Comparison of ENCODE assay signal across 11 cellular contexts in genomic region chr11:68011046-68011943, GRCh38. TPM values are rescaled to one million over a fixed set of nuclear protein-coding genes. Genes with fewer than 3 reads are reported as not detected.
DNase-seq lines count a peak whose midpoint lies in the region; ATAC-seq, FAIRE-seq and TF ChIP-seq lines count a peak whose summit lies in the region.
"Had no signal": no experiment of that assay in that cellular context is flagged by ENCODE, and none has a peak within 500 bp of the region (broad histone marks: within the 10 kb centered on the region; RNA-seq: fewer than 3 reads in every experiment).

No MANE protein-coding gene starts in this region.

- no TSS peak for BruUV-seq in K562 (replicated peaks; lab: Mats Ljungman, UMichigan)

- peak overlapping the region; percentile 54 for H3K4me3 ChIP-seq in MG63
- H3K4me3 ChIP-seq in K562: no peak overlapping the region
- peak overlapping the region; percentile 46 for H3K4me3 ChIP-seq in suprapubic skin

- POLR2A ChIA-PET in K562 (lab: Yijun Ruan, JAX): interaction anchor here (1.2 to 1.3 kb wide), 4 partner anchors 11 to 18 kb away, joined by 3 to 6 read pairs (median 3); no protein-coding TSS in a partner anchor

- no peak for ATAC-seq in K562

- no peak overlapping the region for H3K27ac ChIP-seq in K562 (ENCODE audit: extremely low read depth, low read depth, low read length)
- H3K27ac ChIP-seq in suprapubic skin: peak overlapping the region; percentile 88

- FAIRE-seq in K562 (lab: Jason Lieb, UNC): no peak

- peak overlapping the region; percentile 79 for H3K27ac Mint-ChIP-seq in mesothelial cell of epicardium
- H3K27ac Mint-ChIP-seq: activated B cell treated with CpG ODN at 0.5 μM for 24 hours had no signal

- H3K36me3 ChIP-seq in MG63: peaks cover 7% of the 10 kb centered on the region
- H3K36me3 ChIP-seq in K562 (ENCODE audit: control insufficient read depth, insufficient read depth, low read length): no peaks in the 10 kb centered on the region
- H3K36me3 ChIP-seq in suprapubic skin: no peaks in the 10 kb centered on the region

- H2AFZ ChIP-seq in K562 (ENCODE audit: low read depth, low read length): no peak overlapping the region

- H3K9ac ChIP-seq in K562 (ENCODE audit: insufficient read depth in 1 of 2, low read depth in 2 of 2, low read length in 2 of 2): peak overlapping the region in 1 of 2 experiments; percentile 14; a peak in 1 of 4 replicates

- no peaks in the 10 kb centered on the region for H3K9me3 Mint-ChIP-seq in mesothelial cell of epicardium
- H3K9me3 Mint-ChIP-seq: activated B cell treated with CpG ODN at 0.5 μM for 24 hours had no signal

- no peaks in the 10 kb centered on the region for H3K36me3 Mint-ChIP-seq in mesothelial cell of epicardium

- CTCF ChIA-PET in K562 (lab: Yijun Ruan, JAX; ENCODE audit: low intra/inter-chr PET ratio): no interaction called here

- TF ChIP-seq RAD21 in K562 (CRISPR knock-in tag; conservative IDR thresholded peaks at IDR 0.05 in 1 of 2, IDR thresholded peaks at IDR 0.05 in 1 of 2): no peak

- peaks cover 45% of the 10 kb centered on the region for H3K4me1 Mint-ChIP-seq in mesothelial cell of epicardium

- in situ Hi-C loops in K562 (cut with MboI): no loop called here

- H3K4me2 ChIP-seq in K562 (ENCODE audit: insufficient read depth, low read length): no peak overlapping the region

- intact Hi-C loops in K562 (cut with micrococcal nuclease): no loop called here

- H3K9me1 ChIP-seq in K562 (ENCODE audit: control insufficient read depth, insufficient read depth, low read length): no peaks in the 10 kb centered on the region

- no peaks in the 10 kb centered on the region for H3K27me3 Mint-ChIP-seq in mesothelial cell of epicardium (ENCODE audit: low read depth)
- H3K27me3 Mint-ChIP-seq: activated B cell treated with CpG ODN at 0.5 μM for 24 hours had no signal

- H3K79me2 ChIP-seq in K562 (ENCODE audit: control insufficient read depth, insufficient read depth, low read length): no peaks in the 10 kb centered on the region

- H3K9me3 ChIP-seq in MG63: no peaks in the 10 kb centered on the region
- H3K9me3 ChIP-seq in K562 (replicated peaks; ENCODE audit: control insufficient read depth, insufficient read depth, low read depth, low read length): no peaks in the 10 kb centered on the region
- no peaks in the 10 kb centered on the region for H3K9me3 ChIP-seq in suprapubic skin

- DNase-seq in MG63 (no peak), K562 (ENCODE audit: extremely low read depth in 1 of 4, low spot score in 3 of 4) (no peak), mesothelial cell of epicardium (ENCODE audit: low spot score in 2 of 2, unreplicated experiment in 2 of 2) (no peak), suprapubic skin (ENCODE audit: low spot score in 2 of 2) (peak; percentile 58 to 73), SK-N-DZ (ENCODE audit: low spot score) (no peak), kidney glomerular epithelial cell (lab: John Stamatoyannopoulos, UW) (no peak), KG1 (lab: John Stamatoyannopoulos, UW) (no peak)
- DNase-seq in activated T-cell treated with anti-CD3 and anti-CD28 coated beads, Interleukin-2, amount 50 U/mL, for 48 hours: no peak
- DNase-seq: activated B cell treated with CpG ODN at 0.5 μM for 24 hours, GDM1, NCI-H2227 treated with DMSO at 0.1 percent for 48 hours had no signal

- no peak overlapping the region for H3K4me3 Mint-ChIP-seq in mesothelial cell of epicardium
- H3K4me3 Mint-ChIP-seq: activated B cell treated with CpG ODN at 0.5 μM for 24 hours had no signal

- TF ChIP-seq EP300 in K562 (IDR thresholded peaks at IDR 0.05; ENCODE audit: low read length) (no peak), suprapubic skin (IDR thresholded peaks at IDR 0.05) (no peak)

- H4K20me1 ChIP-seq in K562 (replicated peaks; ENCODE audit: control insufficient read depth, insufficient read depth, low read length): peaks cover 3% of the 10 kb centered on the region; the same call in 1 of the 2 replicates

- H3K27me3 ChIP-seq in MG63: no peaks in the 10 kb centered on the region
- H3K27me3 ChIP-seq in K562 (ENCODE audit: control insufficient read depth in 2 of 2, insufficient read depth in 2 of 2, low read length in 2 of 2): no peaks in the 10 kb centered on the region
- H3K27me3 ChIP-seq in suprapubic skin: no peaks in the 10 kb centered on the region

- WGBS in K562 (ENCODE audit: insufficient coverage, low coverage, missing lambda C conversion rate): 76% methylated on average over 16 of the region's 16 CpGs
- WGBS in suprapubic skin: 80% methylated on average over 16 of the region's 16 CpGs

- H3K4me1 ChIP-seq in K562 (replicated peaks in 1 of 2; ENCODE audit: control insufficient read depth in 2 of 2, insufficient read depth in 2 of 2, low read length in 2 of 2): peaks cover 22 to 63% of the 10 kb centered on the region in 2 experiments
- H3K4me1 ChIP-seq in suprapubic skin: peaks cover 66% of the 10 kb centered on the region

- TF ChIP-seq CTCF in K562 (IDR thresholded peaks at IDR 0.05 in 2 of 3, conservative IDR thresholded peaks at IDR 0.05 in 1 of 3; ENCODE audit: insufficient read depth in 2 of 3, low read depth in 1 of 3, low read length in 3 of 3) (no peak), mesothelial cell of epicardium (IDR thresholded peaks at IDR 0.05; ENCODE audit: unreplicated experiment) (no peak), suprapubic skin (IDR thresholded peaks at IDR 0.05) (no peak)

- TF ChIP-seq POLR2A in K562 (conservative IDR thresholded peaks at IDR 0.05): no peak
- no peak for TF ChIP-seq POLR2A in suprapubic skin (IDR thresholded peaks at IDR 0.05)

RNA-seq across cellular contexts. Expression of gene ALDH3B1, which starts 1.2 kb away (rescaled TPM):
- 7.5 and 14.0 TPM in 2 replicates for total RNA-seq in MG63 (2014; rRNA removed; shearing (Covaris generic); ENCODE audit: low replicate concordance)
- 0.14 and 0.70 TPM in 2 replicates for total RNA-seq in K562 (2011; cell fraction: chromatin; rRNA removed; ENCODE audit: low replicate concordance)
- 0.13 and 0.17 TPM in 2 replicates for total RNA-seq in K562 (2011; cell fraction: nucleolus; rRNA removed)
- total RNA-seq in K562 (2011; cell fraction: nucleoplasm; rRNA removed): 0.07 and 0.15 TPM in 2 replicates
- total RNA-seq in K562 (2014; rRNA removed) (0.37 TPM in 1 of 2 replicates, not detected in the other), K562 (2014; rRNA removed; fragmentation: Illumina TruSeq; extraction: Trizol) (0.04 TPM in 1 of 2 replicates, not detected in the other), K562 (2015; rRNA removed; fragmentation: Illumina TruSeq; extraction: Trizol) (0.07 and 0.08 TPM in 2 replicates), K562 (2021) (0.13 and 0.35 TPM in 2 replicates), mesothelial cell of epicardium (1.4 to 1.8 TPM (median 1.7 TPM) in 3 replicates), suprapubic skin (1 to 10 TPM; 3.2 to 6.4 (median 5.9) TPM)
- polyA plus RNA-seq in K562 (2011; rRNA removed) (0.10 and 0.19 TPM in 2 replicates), K562 (2014; fragmentation: Illumina TruSeq; extraction: Trizol) (0.06 and 0.15 TPM in 2 replicates), K562 (2014; fragmentation: Nextera tagmentation; extraction: Ambion mirVana) (under 1 TPM in 1 of 2 experiments, not detected in 1; 0.01 TPM), K562 (2014; rRNA removed) (0.21 and 0.43 TPM in 2 replicates)
- polyA plus RNA-seq in K562 (2011; cell fraction: cytosol; rRNA removed): 0.18 and 0.36 TPM in 2 replicates
- polyA plus RNA-seq in K562 (2011; cell fraction: nucleus; rRNA removed): 0.21 and 0.30 TPM in 2 replicates
- polyA plus RNA-seq in K562 (2012): 0.42 and 1.4 TPM in 2 replicates
- 0.03 TPM in 1 of 2 replicates, not detected in the other for polyA minus RNA-seq in K562 (2011; rRNA and poly(A)+ RNA removed)
- 1.5 TPM in 1 of 2 replicates, not detected in the other for polyA minus RNA-seq in K562 (2011; cell fraction: cytosol; rRNA and poly(A)+ RNA removed)
- 0.11 and 0.54 TPM in 2 replicates for polyA minus RNA-seq in K562 (2011; cell fraction: nucleus; rRNA and poly(A)+ RNA removed)
- 0.77 and 1.3 TPM in 2 replicates for polyA plus RNA-seq in SK-N-DZ (2014; cell fraction: cytosol; rRNA removed)
- polyA plus RNA-seq in SK-N-DZ (2014; cell fraction: nucleus; rRNA removed): 1.1 TPM in 2 replicates

RNA-seq across cellular contexts. Expression of gene UNC93B1, which starts 7.4 kb away (rescaled TPM):
- 21.0 and 37.7 TPM in 2 replicates for total RNA-seq in MG63 (2014; rRNA removed; shearing (Covaris generic); ENCODE audit: low replicate concordance)
- total RNA-seq in K562 (2011; cell fraction: chromatin; rRNA removed; ENCODE audit: low replicate concordance): 14.0 and 42.4 TPM in 2 replicates
- 38.0 and 40.8 TPM in 2 replicates for total RNA-seq in K562 (2011; cell fraction: nucleolus; rRNA removed)
- 17.3 and 24.9 TPM in 2 replicates for total RNA-seq in K562 (2011; cell fraction: nucleoplasm; rRNA removed)
- total RNA-seq in K562 (2014; rRNA removed): 10.1 and 12.2 TPM in 2 replicates
- 3.7 and 4.3 TPM in 2 replicates for total RNA-seq in K562 (2014; rRNA removed; fragmentation: Illumina TruSeq; extraction: Trizol)
- total RNA-seq in K562 (2015; rRNA removed; fragmentation: Illumina TruSeq; extraction: Trizol): 2.3 and 3.3 TPM in 2 replicates
- total RNA-seq in K562 (2021): 13.6 and 14.1 TPM in 2 replicates
- 8.6 and 10.0 TPM in 2 replicates for polyA plus RNA-seq in K562 (2011; rRNA removed)
- polyA plus RNA-seq in K562 (2011; cell fraction: cytosol; rRNA removed): 11.3 and 17.7 TPM in 2 replicates
- 30.9 and 40.1 TPM in 2 replicates for polyA plus RNA-seq in K562 (2011; cell fraction: nucleus; rRNA removed)
- 6.5 and 9.5 TPM in 2 replicates for polyA plus RNA-seq in K562 (2012)
- 5.1 and 6.5 TPM in 2 replicates for polyA plus RNA-seq in K562 (2014; fragmentation: Illumina TruSeq; extraction: Trizol)
- polyA plus RNA-seq in K562 (2014; fragmentation: Nextera tagmentation; extraction: Ambion mirVana): under 1 TPM; 0.10 to 0.17 TPM
- 7.3 and 11.6 TPM in 2 replicates for polyA plus RNA-seq in K562 (2014; rRNA removed)
- polyA minus RNA-seq in K562 (2011; rRNA and poly(A)+ RNA removed): 5.2 and 8.3 TPM in 2 replicates
- polyA minus RNA-seq in K562 (2011; cell fraction: cytosol; rRNA and poly(A)+ RNA removed): 9.3 and 11.6 TPM in 2 replicates
- polyA minus RNA-seq in K562 (2011; cell fraction: nucleus; rRNA and poly(A)+ RNA removed): 12.3 and 12.5 TPM in 2 replicates
- total RNA-seq in mesothelial cell of epicardium: 19.0 to 23.7 TPM (median 20.4 TPM) in 3 replicates
- 10 to 100 TPM; 22.7 to 34.3 (median 28.1) TPM for total RNA-seq in suprapubic skin
- polyA plus RNA-seq in SK-N-DZ (2014; cell fraction: cytosol; rRNA removed): 1.2 and 4.6 TPM in 2 replicates
- polyA plus RNA-seq in SK-N-DZ (2014; cell fraction: nucleus; rRNA removed): 0.55 and 5.1 TPM in 2 replicates

RNA-seq across cellular contexts. Expression of gene NDUFS8, which starts 19.2 kb away (rescaled TPM):
- total RNA-seq in MG63 (2014; rRNA removed; shearing (Covaris generic); ENCODE audit: low replicate concordance): 218 and 256 TPM in 2 replicates
- 41.2 and 158 TPM in 2 replicates for total RNA-seq in K562 (2011; cell fraction: chromatin; rRNA removed; ENCODE audit: low replicate concordance)
- total RNA-seq in K562 (2011; cell fraction: nucleolus; rRNA removed): 168 and 170 TPM in 2 replicates
- total RNA-seq in K562 (2011; cell fraction: nucleoplasm; rRNA removed): 99.4 and 102 TPM in 2 replicates
- total RNA-seq in K562 (2014; rRNA removed): 351 and 419 TPM in 2 replicates
- 60.0 and 91.3 TPM in 2 replicates for total RNA-seq in K562 (2014; rRNA removed; fragmentation: Illumina TruSeq; extraction: Trizol)
- 146 and 150 TPM in 2 replicates for total RNA-seq in K562 (2015; rRNA removed; fragmentation: Illumina TruSeq; extraction: Trizol)
- 271 and 294 TPM in 2 replicates for total RNA-seq in K562 (2021)
- polyA plus RNA-seq in K562 (2011; rRNA removed): 67.2 and 68.7 TPM in 2 replicates
- 181 and 505 TPM in 2 replicates for polyA plus RNA-seq in K562 (2011; cell fraction: cytosol; rRNA removed)
- 116 and 178 TPM in 2 replicates for polyA plus RNA-seq in K562 (2011; cell fraction: nucleus; rRNA removed)
- polyA plus RNA-seq in K562 (2012): 247 and 317 TPM in 2 replicates
- polyA plus RNA-seq in K562 (2014; fragmentation: Illumina TruSeq; extraction: Trizol): 101 and 156 TPM in 2 replicates
- 10 to 100 TPM; 36.5 to 65.1 TPM for polyA plus RNA-seq in K562 (2014; fragmentation: Nextera tagmentation; extraction: Ambion mirVana)
- 241 and 257 TPM in 2 replicates for polyA plus RNA-seq in K562 (2014; rRNA removed)
- polyA minus RNA-seq in K562 (2011; rRNA and poly(A)+ RNA removed): 28.2 and 47.3 TPM in 2 replicates
- 128 and 135 TPM in 2 replicates for polyA minus RNA-seq in K562 (2011; cell fraction: cytosol; rRNA and poly(A)+ RNA removed)
- polyA minus RNA-seq in K562 (2011; cell fraction: nucleus; rRNA and poly(A)+ RNA removed): 55.5 and 65.1 TPM in 2 replicates
- 125 to 140 TPM (median 132 TPM) in 3 replicates for total RNA-seq in mesothelial cell of epicardium
- 100 to 1,000 TPM in 3 of 4 donors, 10 to 100 TPM in 1; 90.8 to 155 (median 148) TPM for total RNA-seq in suprapubic skin
- 239 and 267 TPM in 2 replicates for polyA plus RNA-seq in SK-N-DZ (2014; cell fraction: cytosol; rRNA removed)
- 236 and 267 TPM in 2 replicates for polyA plus RNA-seq in SK-N-DZ (2014; cell fraction: nucleus; rRNA removed)

RNA-seq across cellular contexts. Expression of gene TCIRG1, which starts 27.5 kb away (rescaled TPM):
- 26.4 and 36.9 TPM in 2 replicates for total RNA-seq in MG63 (2014; rRNA removed; shearing (Covaris generic); ENCODE audit: low replicate concordance)
- total RNA-seq in K562 (2011; cell fraction: chromatin; rRNA removed; ENCODE audit: low replicate concordance): 106 and 531 TPM in 2 replicates
- 492 and 517 TPM in 2 replicates for total RNA-seq in K562 (2011; cell fraction: nucleolus; rRNA removed)
- 190 and 232 TPM in 2 replicates for total RNA-seq in K562 (2011; cell fraction: nucleoplasm; rRNA removed)
- total RNA-seq in K562 (2014; rRNA removed) (78.0 and 82.8 TPM in 2 replicates), K562 (2014; rRNA removed; fragmentation: Illumina TruSeq; extraction: Trizol) (2.5 and 5.5 TPM in 2 replicates), K562 (2015; rRNA removed; fragmentation: Illumina TruSeq; extraction: Trizol) (24.4 and 28.7 TPM in 2 replicates), K562 (2021) (96.4 and 108 TPM in 2 replicates), mesothelial cell of epicardium (60.0 to 63.4 TPM (median 60.5 TPM) in 3 replicates), suprapubic skin (10 to 100 TPM; 19.4 to 50.9 (median 41.2) TPM)
- polyA plus RNA-seq in K562 (2011; rRNA removed) (31.1 and 72.7 TPM in 2 replicates), K562 (2014; fragmentation: Illumina TruSeq; extraction: Trizol) (13.1 and 33.3 TPM in 2 replicates), K562 (2014; fragmentation: Nextera tagmentation; extraction: Ambion mirVana) (1 to 10 TPM in 1 of 2 experiments, under 1 TPM in 1; 0.49 to 1.9 TPM), K562 (2014; rRNA removed) (113 and 143 TPM in 2 replicates)
- 56.1 and 92.6 TPM in 2 replicates for polyA plus RNA-seq in K562 (2011; cell fraction: cytosol; rRNA removed)
- 923 and 1,215 TPM in 2 replicates for polyA plus RNA-seq in K562 (2011; cell fraction: nucleus; rRNA removed)
- polyA plus RNA-seq in K562 (2012): 55.4 and 115 TPM in 2 replicates
- 9.7 and 11.0 TPM in 2 replicates for polyA minus RNA-seq in K562 (2011; rRNA and poly(A)+ RNA removed)
- 28.2 and 33.0 TPM in 2 replicates for polyA minus RNA-seq in K562 (2011; cell fraction: cytosol; rRNA and poly(A)+ RNA removed)
- 139 and 154 TPM in 2 replicates for polyA minus RNA-seq in K562 (2011; cell fraction: nucleus; rRNA and poly(A)+ RNA removed)
- 25.9 and 34.5 TPM in 2 replicates for polyA plus RNA-seq in SK-N-DZ (2014; cell fraction: cytosol; rRNA removed)
- polyA plus RNA-seq in SK-N-DZ (2014; cell fraction: nucleus; rRNA removed): 992 and 1,068 TPM in 2 replicates

Comparison
In these comparisons a context has a peak if more than half of its experiments do, and no peak if none do; other contexts are left out.
1. DNase-seq: peak in suprapubic skin (2 of 2); none in MG63 (single experiment), K562 (0 of 4), mesothelial cell of epicardium (0 of 2), activated T-cell treated with anti-CD3 and anti-CD28 coated beads, Interleukin-2, amount 50 U/mL, for 48 hours (0 of 2), SK-N-DZ (single experiment), kidney glomerular epithelial cell (single experiment) and KG1 (single experiment).